ENCODE assay signal across 3 cellular contexts in the genomic region with DNA sequence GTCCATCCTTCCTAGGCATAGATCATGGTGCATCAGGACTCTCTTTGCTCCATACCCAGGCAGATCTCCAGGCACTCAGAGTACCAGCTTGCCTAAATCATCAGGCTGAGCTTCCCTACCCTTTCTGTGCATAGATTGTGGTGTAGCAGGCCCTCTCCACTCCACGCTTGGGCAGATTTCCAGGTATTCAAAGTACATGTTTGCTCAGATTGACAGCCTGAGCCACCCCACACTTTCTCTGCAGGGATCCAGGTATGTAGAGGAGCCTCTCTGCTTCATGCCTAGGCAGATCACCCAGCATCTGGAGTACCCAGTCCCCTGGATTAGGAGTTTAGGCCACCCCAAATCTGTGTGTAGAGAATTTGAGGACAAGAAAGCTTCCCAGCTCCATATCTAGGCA.
"Had no signal": no experiment of that assay in that cellular context is flagged by ENCODE, and none has a peak within 500 bp of the region (broad histone marks: within the 10 kb centered on the region; RNA-seq: fewer than 3 reads in every experiment).

No MANE protein-coding gene starts in this region.

- DNase-seq: H9, HCEC 1CT, IMR-90 had no signal
